Comparison of ENCODE assay signal across 10 cellular contexts in genomic region chr16:3945751-3946603, GRCh38.
DNase-seq lines count a peak whose midpoint lies in the region; TF ChIP-seq lines count a peak whose summit lies in the region.
"Had no signal": no experiment of that assay in that cellular context is flagged by ENCODE, and none has a peak within 500 bp of the region (broad histone marks: within the 10 kb centered on the region; RNA-seq: fewer than 3 reads in every experiment).

No MANE protein-coding gene starts in this region.

- no peak for TF ChIP-seq EP300 in stomach (IDR thresholded peaks at IDR 0.05)

- WGBS in stomach, 5 donors, result 27 to 48% (median 35%) methylated on average over 10 to 11 of the region's 11 CpGs

- peaks cover 7% of the 10 kb centered on the region for H3K4me1 ChIP-seq in cardiac muscle cell (ENCODE audit: low read depth)
- peaks cover 0 to 32% (median 13%) of the 10 kb centered on the region in 4 donors for H3K4me1 ChIP-seq in stomach

- no peaks in the 10 kb centered on the region for H3K36me3 ChIP-seq in cardiac muscle cell
- no peaks in the 10 kb centered on the region for H3K36me3 ChIP-seq in stomach

- H3K27me3 ChIP-seq in cardiac muscle cell (no peaks in the 10 kb centered on the region), stomach (peaks cover 0 to 5% (median 0%) of the 10 kb centered on the region in 3 donors)

- no peak overlapping the region for H3K4me3 Mint-ChIP-seq in activated CD4-positive, alpha-beta T cell treated with anti-CD3 and anti-CD28 coated beads, Interleukin-2, amount 10 ng/mL, durations not matched to agents 7 days and 5 days

- intact Hi-C loops in stomach (cut with DNase I; ENCODE audit: low total_unique reads), result no loop called here

- no peaks in the 10 kb centered on the region for H3K9me3 ChIP-seq in cardiac muscle cell (ENCODE audit: low read depth)
- H3K9me3 ChIP-seq in stomach, result no peaks in the 10 kb centered on the region

- no peaks in the 10 kb centered on the region for H3K9me3 Mint-ChIP-seq in activated CD4-positive, alpha-beta T cell treated with anti-CD3 and anti-CD28 coated beads, Interleukin-2, amount 10 ng/mL, durations not matched to agents 7 days and 5 days

- no peak overlapping the region for H3K27ac Mint-ChIP-seq in activated CD4-positive, alpha-beta T cell treated with anti-CD3 and anti-CD28 coated beads, Interleukin-2, amount 10 ng/mL, durations not matched to agents 7 days and 5 days

- H3K27me3 Mint-ChIP-seq in activated CD4-positive, alpha-beta T cell treated with anti-CD3 and anti-CD28 coated beads, Interleukin-2, amount 10 ng/mL, durations not matched to agents 7 days and 5 days, result peaks cover 9% of the 10 kb centered on the region

- no peak overlapping the region for H3K4me3 ChIP-seq in cardiac muscle cell
- H3K4me3 ChIP-seq in stomach, result no peak overlapping the region

- no peak for TF ChIP-seq POLR2A in stomach (IDR thresholded peaks at IDR 0.05)

- TF ChIP-seq CTCF in cardiac muscle cell (IDR thresholded peaks at IDR 0.05; ENCODE audit: low read depth, low read length) (no peak), stomach (IDR thresholded peaks at IDR 0.05) (no peak)

- peak overlapping the region; percentile 60 for H3K27ac ChIP-seq in cardiac muscle cell
- peak overlapping the region in 1 of 5 donors; percentile 49 for H3K27ac ChIP-seq in stomach

- H3K36me3 Mint-ChIP-seq in activated CD4-positive, alpha-beta T cell treated with anti-CD3 and anti-CD28 coated beads, Interleukin-2, amount 10 ng/mL, durations not matched to agents 7 days and 5 days (ENCODE audit: low read depth), result no peaks in the 10 kb centered on the region

- POLR2A ChIA-PET in activated CD4-positive, alpha-beta T cell treated with anti-CD3 and anti-CD28 coated beads, Interleukin-2, amount 10 ng/mL, durations not matched to agents 7 days and 5 days (lab: Charles Lee), result no interaction called here

- DNase-seq in HS-27A (ENCODE audit: low read depth) (peak; percentile 97), T1000 (lab: John Stamatoyannopoulos, UW) (peak; percentile 72), cardiac muscle cell (ENCODE audit: low read depth in 1 of 2, low spot score in 1 of 2) (peak; percentile 69 to 99), stomach (peak; percentile 60), RPMI8226 (no peak), GOT3 (lab: John Stamatoyannopoulos, UW) (no peak)
- no peak for DNase-seq in activated naive CD4-positive, alpha-beta T cell treated with anti-CD3 and anti-CD28 coated beads, Interleukin-2, amount 50 U/mL, for 16 hours
- DNase-seq in activated CD4-positive, alpha-beta T cell treated with anti-CD3 and anti-CD28 coated beads, Interleukin-2, amount 10 ng/mL, durations not matched to agents 7 days and 5 days, result no peak
- DNase-seq: hypothalamus, NCI-H1048 had no signal

- peaks cover 8% of the 10 kb centered on the region for H3K4me1 Mint-ChIP-seq in activated CD4-positive, alpha-beta T cell treated with anti-CD3 and anti-CD28 coated beads, Interleukin-2, amount 10 ng/mL, durations not matched to agents 7 days and 5 days

- CTCF ChIA-PET in activated CD4-positive, alpha-beta T cell treated with anti-CD3 and anti-CD28 coated beads, Interleukin-2, amount 10 ng/mL, durations not matched to agents 7 days and 5 days (lab: Charles Lee), result no interaction called here

Comparison
In these comparisons a context has a peak if more than half of its experiments do, and no peak if none do; other contexts are left out.
1. DNase-seq: peak in HS-27A (single experiment), T1000 (single experiment), cardiac muscle cell (2 of 2) and stomach (single experiment); none in activated naive CD4-positive, alpha-beta T cell treated with anti-CD3 and anti-CD28 coated beads, Interleukin-2, amount 50 U/mL, for 16 hours (single experiment), activated CD4-positive, alpha-beta T cell treated with anti-CD3 and anti-CD28 coated beads, Interleukin-2, amount 10 ng/mL, durations not matched to agents 7 days and 5 days (single experiment), RPMI8226 (single experiment) and GOT3 (single experiment).